In the genomic region with DNA sequence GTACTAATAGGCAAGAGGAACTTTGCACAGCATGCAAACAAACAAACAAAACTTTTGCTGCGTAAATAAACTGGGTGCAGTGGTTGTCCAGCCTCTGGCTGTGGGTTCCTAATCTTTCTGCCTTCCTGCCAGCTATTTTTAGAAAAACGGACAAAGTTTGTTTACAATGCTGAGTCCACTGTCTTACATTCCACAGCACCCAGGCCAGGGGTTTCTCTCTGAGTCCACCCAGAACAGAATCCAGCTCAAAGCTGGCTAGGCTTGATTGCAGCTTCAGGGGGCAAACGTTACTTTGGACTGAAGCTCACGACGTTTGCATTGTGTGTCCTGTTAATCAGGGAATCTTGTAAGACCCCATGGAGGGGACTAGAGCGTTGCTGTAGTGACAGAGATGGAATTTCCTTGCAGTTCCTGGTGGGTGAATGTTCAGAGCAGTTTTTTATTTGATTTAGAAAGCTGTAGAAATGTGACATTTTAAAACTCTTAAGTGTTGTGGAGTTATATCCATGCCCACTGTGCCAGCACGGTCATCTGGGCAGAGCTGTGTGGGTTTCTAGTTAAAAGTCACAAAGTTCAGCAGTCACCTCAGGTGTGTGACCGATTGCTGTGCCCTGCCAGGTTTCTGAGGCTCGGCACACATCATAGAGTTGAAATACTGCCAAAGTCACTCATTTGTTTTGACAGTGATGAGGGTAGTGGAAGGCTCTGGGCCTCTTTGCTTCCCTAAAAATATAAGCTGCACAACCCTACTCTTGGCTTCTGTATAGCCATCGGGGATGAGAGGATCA, we compare ENCODE assay signal across 1 cellular context.
TF ChIP-seq lines count a peak whose summit lies in the region.

No MANE protein-coding gene starts in this region.

TF ChIP-seq in H1, 55 proteins besides CTCF, POLR2A, EP300 and RAD21:
- no peak for TF ChIP-seq PHF8 (conservative IDR thresholded peaks at IDR 0.05; ENCODE audit: low read depth, low read length)
- TF ChIP-seq HDAC6 (IDR thresholded peaks at IDR 0.05; ENCODE audit: low read depth, low read length) = no peak
- no peak for TF ChIP-seq SIN3A (conservative IDR thresholded peaks at IDR 0.05 in 1 of 2, IDR thresholded peaks at IDR 0.05 in 1 of 2; ENCODE audit: low read depth in 1 of 2, low read length in 2 of 2)
- no peak for TF ChIP-seq BACH1 (IDR thresholded peaks at IDR 0.05; ENCODE audit: low read length)
- TF ChIP-seq CEBPB (IDR thresholded peaks at IDR 0.05; ENCODE audit: low read depth, low read length) = no peak
- TF ChIP-seq TAF7 (optimal IDR thresholded peaks at IDR 0.05; ENCODE audit: borderline replicate concordance, low read depth, low read length) = no peak
- TF ChIP-seq HDAC2 (IDR thresholded peaks at IDR 0.05; ENCODE audit: borderline replicate concordance in 1 of 2, low read depth in 2 of 2, low read length in 2 of 2) = no peak
- TF ChIP-seq, protein P1, sequence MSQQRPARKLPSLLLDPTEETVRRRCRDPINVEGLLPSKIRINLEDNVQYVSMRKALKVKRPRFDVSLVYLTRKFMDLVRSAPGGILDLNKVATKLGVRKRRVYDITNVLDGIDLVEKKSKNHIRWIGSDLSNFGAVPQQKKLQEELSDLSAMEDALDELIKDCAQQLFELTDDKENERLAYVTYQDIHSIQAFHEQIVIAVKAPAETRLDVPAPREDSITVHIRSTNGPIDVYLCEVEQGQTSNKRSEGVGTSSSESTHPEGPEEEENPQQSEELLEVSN (IDR thresholded peaks at IDR 0.05) = no peak
- TF ChIP-seq GABPA (IDR thresholded peaks at IDR 0.05; ENCODE audit: borderline replicate concordance, insufficient read depth, low read length) = no peak
- TF ChIP-seq TEAD4 (IDR thresholded peaks at IDR 0.05; ENCODE audit: low read depth, low read length) = no peak
- TF ChIP-seq KDM4A (IDR thresholded peaks at IDR 0.05; ENCODE audit: low read depth, low read length, severe bottlenecking) = no peak
- TF ChIP-seq YY1 (IDR thresholded peaks at IDR 0.05; ENCODE audit: low read depth, low read length) = no peak
- no peak for TF ChIP-seq TBP (IDR thresholded peaks at IDR 0.05; ENCODE audit: low read depth, low read length)
